In the genomic region with DNA sequence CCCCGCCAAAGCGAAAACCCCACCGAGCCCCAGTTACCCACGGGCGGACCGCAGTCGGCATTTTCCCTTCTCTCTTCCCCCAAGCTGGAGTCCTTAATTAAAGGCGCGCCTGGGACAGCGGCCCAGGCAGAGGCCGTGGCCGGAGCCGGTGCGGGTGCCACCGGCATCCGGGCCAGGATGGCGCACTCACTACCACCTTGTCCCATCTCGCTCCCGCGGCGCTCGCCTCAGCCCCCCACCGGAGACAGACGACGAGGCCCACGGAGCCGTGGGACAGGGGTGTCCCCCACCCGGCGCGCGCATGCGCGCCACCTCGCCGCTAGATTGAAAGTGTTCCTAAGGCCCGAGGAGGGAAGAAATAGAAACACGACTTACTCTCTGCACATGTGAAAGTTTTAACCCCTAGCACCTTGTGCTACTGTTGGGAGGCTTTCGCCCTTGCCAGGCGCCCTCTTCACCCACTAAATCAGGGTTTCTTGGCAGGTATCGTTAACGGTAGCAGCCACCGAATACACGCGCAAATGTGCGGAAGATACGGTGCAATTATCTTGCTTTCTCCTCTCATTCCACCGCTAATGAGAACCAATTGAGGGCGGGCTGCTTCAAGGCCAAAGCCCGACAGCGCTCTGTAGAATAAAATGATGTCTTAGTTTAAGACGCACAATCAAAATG, we compare ENCODE assay signal across 8 cellular contexts.
DNase-seq lines count a peak whose midpoint lies in the region; ATAC-seq and TF ChIP-seq lines count a peak whose summit lies in the region.
"Had no signal": no experiment of that assay in that cellular context is flagged by ENCODE, and none has a peak within 500 bp of the region (broad histone marks: within the 10 kb centered on the region; RNA-seq: fewer than 3 reads in every experiment).

No MANE protein-coding gene starts in this region.

- H3K27ac ChIP-seq in Karpas-422 (ENCODE audit: low read length): no peak overlapping the region
- H3K27ac ChIP-seq in heart right ventricle: no peak overlapping the region
- H3K27ac ChIP-seq in prostate gland: peak overlapping the region; percentile 69 to 77
- H3K27ac ChIP-seq: adrenal gland had no signal

- TF ChIP-seq POLR2A in prostate gland (IDR thresholded peaks at IDR 0.05): no peak

- no peaks in the 10 kb centered on the region for H3K9me2 ChIP-seq in Karpas-422 (replicated peaks; ENCODE audit: insufficient read depth, low read length)

- H3K9ac ChIP-seq in Karpas-422 (ENCODE audit: low read length): no peak overlapping the region

- no peak for TF ChIP-seq CTCF in heart right ventricle (IDR thresholded peaks at IDR 0.05)
- TF ChIP-seq CTCF in prostate gland (IDR thresholded peaks at IDR 0.05): no peak

- no peaks in the 10 kb centered on the region for H3K4me1 ChIP-seq in Karpas-422 (ENCODE audit: low read length)
- peaks cover 0 to 8% (median 0%) of the 10 kb centered on the region in 9 donors for H3K4me1 ChIP-seq in heart right ventricle
- no peaks in the 10 kb centered on the region for H3K4me1 ChIP-seq in prostate gland (replicated peaks)
- H3K4me1 ChIP-seq: adrenal gland had no signal

- H3K36me3 ChIP-seq in Karpas-422 (ENCODE audit: insufficient read depth, low read length): no peaks in the 10 kb centered on the region
- H3K36me3 ChIP-seq in heart right ventricle: no peaks in the 10 kb centered on the region
- no peaks in the 10 kb centered on the region for H3K36me3 ChIP-seq in prostate gland
- H3K36me3 ChIP-seq: adrenal gland had no signal

- no peak overlapping the region for H2AFZ ChIP-seq in Karpas-422 (ENCODE audit: low read length)

- no peak for DNase-seq in Karpas-422
- DNase-seq in activated gamma-delta T cell treated with Interleukin-2 at 50 U/mL for 16 hours: peak; percentile 19
- DNase-seq in heart right ventricle: peak in 1 of 2 donors; percentile 44
- DNase-seq in prostate gland (ENCODE audit: low spot score): peak; percentile 33
- no peak for DNase-seq in NCI-H446 treated with DMSO at 0.1 percent for 48 hours (lab: John Stamatoyannopoulos, UW)
- no peak for DNase-seq in Ammon's horn (ENCODE audit: low spot score)

- intact Hi-C loops in heart right ventricle (cut with DNase I) (no loop called here), prostate gland (cut with DNase I) (no loop called here)

- H3K4me3 ChIP-seq in Karpas-422 (ENCODE audit: low read length) (peak overlapping the region; percentile 30; the same call in 1 of the 2 replicates), heart right ventricle (peak overlapping the region; percentile 38 to 62 (median 56)), prostate gland (peak overlapping the region; percentile 42 to 47)

- ATAC-seq in GM19438 (IDR thresholded peaks at IDR 0.05; ENCODE audit: low read depth, unreplicated experiment): peak; percentile 30
- ATAC-seq in heart right ventricle: peak; percentile 49 to 75 (median 64)

- no peaks in the 10 kb centered on the region for H4K20me1 ChIP-seq in Karpas-422 (ENCODE audit: insufficient read depth, low read depth, low read length)

- no peaks in the 10 kb centered on the region for H3K79me2 ChIP-seq in Karpas-422 (ENCODE audit: low read length)

- WGBS in heart right ventricle, 2 donors: 0 to 1% methylated on average over 51 of the region's 51 CpGs
- WGBS in prostate gland: under 1% methylated on average over 38 of the region's 51 CpGs

- H3K27me3 ChIP-seq in Karpas-422 (ENCODE audit: low read length) (no peaks in the 10 kb centered on the region), heart right ventricle (peaks cover 0 to 78% (median 0%) of the 10 kb centered on the region in 7 donors), prostate gland (replicated peaks; ENCODE audit: insufficient read depth) (no peaks in the 10 kb centered on the region)

- no peak overlapping the region for H3K4me2 ChIP-seq in Karpas-422 (ENCODE audit: low read depth, low read length, poor library complexity, severe bottlenecking)

- no peaks in the 10 kb centered on the region for H3K9me3 ChIP-seq in Karpas-422 (ENCODE audit: low read length)
- H3K9me3 ChIP-seq in heart right ventricle: no peaks in the 10 kb centered on the region
- H3K9me3 ChIP-seq in prostate gland: no peaks in the 10 kb centered on the region
- H3K9me3 ChIP-seq: adrenal gland had no signal

Comparison
In these comparisons a context has a peak if more than half of its experiments do, and no peak if none do; other contexts are left out.
1. DNase-seq: peak in activated gamma-delta T cell treated with Interleukin-2 at 50 U/mL for 16 hours (single experiment) and prostate gland (single experiment); none in Karpas-422 (single experiment), NCI-H446 treated with DMSO at 0.1 percent for 48 hours (single experiment) and Ammon's horn (single experiment).
2. H3K27ac ChIP-seq: peak in prostate gland (2 of 2); none in Karpas-422 (single experiment) and heart right ventricle (0 of 10).
3. Peak in every context shown above with its lines, with median percentiles within 50 percentile points of each other: H3K4me3 ChIP-seq.